8 cellular contexts compared by ENCODE assay signal in genomic region chr3:110881069-110881468, GRCh38.
DNase-seq lines count a peak whose midpoint lies in the region; ATAC-seq and TF ChIP-seq lines count a peak whose summit lies in the region.

No MANE protein-coding gene starts in this region.

- DNase-seq in Caki2 (ENCODE audit: low read depth): peak; percentile 8
- DNase-seq in RWPE1 (ENCODE audit: low spot score): peak; percentile 72
- DNase-seq in glutamatergic neuron: no peak
- peak; percentile 86 to 94 for DNase-seq in thyroid gland
- DNase-seq in GF-D8 (lab: John Stamatoyannopoulos, UW): no peak
- DNase-seq in esophagus squamous epithelium (lab: John Stamatoyannopoulos, UW): no peak

- H3K4me1 Mint-ChIP-seq in glutamatergic neuron (ENCODE audit: low read depth, unreplicated experiment): peaks cover 12% of the 10 kb centered on the region

- intact Hi-C loops in thyroid gland (cut with DNase I): no loop called here
- intact Hi-C loops in esophagus squamous epithelium (cut with DNase I): no loop called here

- no peaks in the 10 kb centered on the region for H3K27me3 Mint-ChIP-seq in glutamatergic neuron (ENCODE audit: unreplicated experiment)

- H3K27ac Mint-ChIP-seq in glutamatergic neuron (ENCODE audit: unreplicated experiment): no peak overlapping the region

- H3K9me3 ChIP-seq in thyroid gland (no peaks in the 10 kb centered on the region), esophagus squamous epithelium (no peaks in the 10 kb centered on the region)

- no peaks in the 10 kb centered on the region for H3K27me3 ChIP-seq in thyroid gland
- no peaks in the 10 kb centered on the region for H3K27me3 ChIP-seq in esophagus squamous epithelium

- no peaks in the 10 kb centered on the region for H3K36me3 ChIP-seq in thyroid gland
- no peaks in the 10 kb centered on the region for H3K36me3 ChIP-seq in esophagus squamous epithelium

- H3K9me3 Mint-ChIP-seq in glutamatergic neuron (ENCODE audit: unreplicated experiment): no peaks in the 10 kb centered on the region

- POLR2A ChIA-PET in RWPE1 (lab: Yijun Ruan, JAX; ENCODE audit: low non-redundant PET): no interaction called here

- no peak overlapping the region for H3K4me3 Mint-ChIP-seq in glutamatergic neuron (ENCODE audit: unreplicated experiment)

- H3K4me1 ChIP-seq in thyroid gland (peaks cover 7 to 13% of the 10 kb centered on the region in 2 donors), esophagus squamous epithelium (peaks cover 0 to 8% (median 0%) of the 10 kb centered on the region in 3 donors)

- H3K4me3 ChIP-seq in thyroid gland (replicated peaks in 1 of 3) (no peak overlapping the region), esophagus squamous epithelium (no peak overlapping the region)

- CTCF ChIA-PET in RWPE1 (lab: Yijun Ruan, JAX): interaction anchor here (1.1 kb wide), 1 partner anchor 26 kb away, joined by 4 read pairs; no protein-coding TSS in a partner anchor

- TF ChIP-seq POLR2A in thyroid gland (IDR thresholded peaks at IDR 0.05) (no peak), esophagus squamous epithelium (IDR thresholded peaks at IDR 0.05) (no peak)

- ATAC-seq in GM19324 (IDR thresholded peaks at IDR 0.05; ENCODE audit: low FRiP score, unreplicated experiment) (peak; percentile 99), HG03442 (IDR thresholded peaks at IDR 0.05; ENCODE audit: unreplicated experiment) (peak; percentile 89)

- TF ChIP-seq CTCF in RWPE1 (conservative IDR thresholded peaks at IDR 0.05; ENCODE audit: low read depth) (peak; percentile 39), glutamatergic neuron (IDR thresholded peaks at IDR 0.05; ENCODE audit: partially characterized antibody, unreplicated experiment) (peak; percentile 11), thyroid gland (IDR thresholded peaks at IDR 0.05) (peak in 1 of 6 experiments; percentile 27), esophagus squamous epithelium (IDR thresholded peaks at IDR 0.05) (no peak)

- 33 to 45% methylated on average over 4 of the region's 4 CpGs for WGBS in thyroid gland, 2 donors
- 31 to 42% methylated on average over 2 of the region's 4 CpGs for WGBS in esophagus squamous epithelium, 2 donors

- in situ Hi-C loops in Caki2 (cut with HindIII; ENCODE audit: low pct_unique_long_range_greater_than_20kb, low sequenced_read_pairs): no loop called here

- no peak overlapping the region for H3K27ac ChIP-seq in RWPE1
- H3K27ac ChIP-seq in thyroid gland: no peak overlapping the region
- no peak overlapping the region for H3K27ac ChIP-seq in esophagus squamous epithelium

- no peaks in the 10 kb centered on the region for H3K36me3 Mint-ChIP-seq in glutamatergic neuron (ENCODE audit: unreplicated experiment)

Comparison
In these comparisons a context has a peak if more than half of its experiments do, and no peak if none do; other contexts are left out.
1. DNase-seq: peak in Caki2 (single experiment), RWPE1 (single experiment) and thyroid gland (2 of 2); none in glutamatergic neuron (single experiment), GF-D8 (single experiment) and esophagus squamous epithelium (single experiment).
2. CTCF ChIP-seq: peak in RWPE1 (single experiment) and glutamatergic neuron (single experiment); none in esophagus squamous epithelium (0 of 6).